ENCODE assay signal across 11 cellular contexts in genomic region chr12:108063192-108063591, GRCh38.
DNase-seq lines count a peak whose midpoint lies in the region; ATAC-seq and TF ChIP-seq lines count a peak whose summit lies in the region.
"Had no signal": no experiment of that assay in that cellular context is flagged by ENCODE, and none has a peak within 500 bp of the region (broad histone marks: within the 10 kb centered on the region; RNA-seq: fewer than 3 reads in every experiment).

No MANE protein-coding gene starts in this region.

- H3K4me3 ChIP-seq in AG10803 (ENCODE audit: low read length) (no peak overlapping the region), Panc1 (ENCODE audit: low read depth in 2 of 2, low read length in 2 of 2) (no peak overlapping the region), Peyer's patch (no peak overlapping the region)
- H3K4me3 ChIP-seq: right atrium auricular region had no signal

- peak; percentile 2 for DNase-seq in AG10803 (ENCODE audit: low read depth)
- peak; percentile 0 for DNase-seq in Panc1 (ENCODE audit: low read depth, low spot score)
- peak; percentile 4 for DNase-seq in germinal center (ENCODE audit: low spot score)
- no peak for DNase-seq in Peyer's patch
- no peak for DNase-seq in COR-L47 (lab: John Stamatoyannopoulos, UW)
- DNase-seq: foreskin melanocyte, NCI-H510A treated with DMSO at 0.1 percent for 48 hours had no signal

- no peak for ATAC-seq in Panc1
- no peak for ATAC-seq in GM19463 (IDR thresholded peaks at IDR 0.05; ENCODE audit: unreplicated experiment)
- ATAC-seq in GM19035 (IDR thresholded peaks at IDR 0.05; ENCODE audit: unreplicated experiment) = no peak

- TF ChIP-seq CTCF in AG10803 (conservative IDR thresholded peaks at IDR 0.05; ENCODE audit: low read length) (peak; percentile 41), GM12872 (IDR thresholded peaks at IDR 0.05; ENCODE audit: insufficient read depth, low read depth, low read length) (peak; percentile 54; the same call in 1 of the 3 replicates), Panc1 (IDR thresholded peaks at IDR 0.05) (peak; percentile 50), Peyer's patch (IDR thresholded peaks at IDR 0.05) (peak in 1 of 6 experiments; percentile 10)

- intact Hi-C loops in Panc1 (cut with micrococcal nuclease; ENCODE audit: unreplicated experiment) = no loop called here

- H3K27ac ChIP-seq in Panc1 (ENCODE audit: low read length) (no peak overlapping the region), Peyer's patch (no peak overlapping the region)
- H3K27ac ChIP-seq: right atrium auricular region had no signal

- no TSS peak for BruUV-seq in Panc1 (replicated peaks; lab: Mats Ljungman, UMichigan)

- H3K36me3 ChIP-seq in Panc1 (ENCODE audit: control insufficient read depth, insufficient read depth, low read length) = no peaks in the 10 kb centered on the region
- no peaks in the 10 kb centered on the region for H3K36me3 ChIP-seq in Peyer's patch
- H3K36me3 ChIP-seq: right atrium auricular region had no signal

- H3K4me1 ChIP-seq in Panc1 (ENCODE audit: control insufficient read depth, insufficient read depth, low read length) (no peaks in the 10 kb centered on the region), Peyer's patch (no peaks in the 10 kb centered on the region)
- H3K4me1 ChIP-seq: right atrium auricular region had no signal

- in situ Hi-C loops in Panc1 (cut with HindIII; ENCODE audit: low pct_unique_long_range_greater_than_20kb, low sequenced_read_pairs) = no loop called here

- no peaks in the 10 kb centered on the region for H3K9me3 ChIP-seq in Panc1 (ENCODE audit: control insufficient read depth, insufficient read depth, low read depth, low read length)
- no peaks in the 10 kb centered on the region for H3K9me3 ChIP-seq in Peyer's patch
- H3K9me3 ChIP-seq: right atrium auricular region had no signal

- CTCF ChIA-PET in Panc1 (lab: Charles Lee) = no interaction called here

- TF ChIP-seq POLR2A in Peyer's patch (IDR thresholded peaks at IDR 0.05) = no peak

- H3K27me3 ChIP-seq in Panc1 (ENCODE audit: control insufficient read depth, insufficient read depth, low read length) (peaks cover 7% of the 10 kb centered on the region), Peyer's patch (no peaks in the 10 kb centered on the region)
- H3K27me3 ChIP-seq: right atrium auricular region had no signal

- POLR2A ChIA-PET in Panc1 (lab: Charles Lee) = no interaction called here

Comparison
In these comparisons a context has a peak if more than half of its experiments do, and no peak if none do; other contexts are left out.
1. DNase-seq: peak in AG10803 (single experiment), Panc1 (single experiment) and germinal center (single experiment); none in Peyer's patch (0 of 3) and COR-L47 (single experiment).